1 cellular context compared by ENCODE assay signal in the genomic region with DNA sequence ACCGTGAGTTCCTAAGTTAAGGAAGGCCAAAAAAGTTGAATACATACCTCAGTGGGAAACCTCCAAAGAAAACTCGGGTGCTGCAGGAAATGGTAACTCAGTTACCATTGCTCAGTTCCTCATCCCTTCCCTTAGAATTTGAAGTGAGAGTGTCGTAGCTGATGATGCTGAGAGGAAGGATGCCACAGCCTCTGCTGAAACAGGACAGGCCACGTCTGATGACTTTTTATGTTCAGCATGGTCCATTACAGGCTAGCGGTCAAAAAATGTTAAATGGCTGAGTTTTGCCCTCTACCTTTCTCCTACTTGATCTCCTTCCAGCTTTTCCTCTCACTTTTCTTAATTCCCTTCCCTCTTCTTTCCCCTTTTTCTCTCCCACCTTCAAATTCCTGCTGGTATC.
A peak's percentile ranks its signal among the peaks of the same experiment; 100 is the strongest.
TF ChIP-seq lines count a peak whose summit lies in the region.

No MANE protein-coding gene starts in this region.

TF ChIP-seq in HepG2, 621 proteins besides CTCF, POLR2A, EP300 and RAD21:
- TF ChIP-seq MLLT10 (CRISPR knock-in tag; IDR thresholded peaks at IDR 0.05), result no peak
- peak; percentile 94 for TF ChIP-seq RBM22 (optimal IDR thresholded peaks at IDR 0.05; ENCODE audit: low read length)
- TF ChIP-seq HNRNPK (IDR thresholded peaks at IDR 0.05; ENCODE audit: low read depth, low read length, poor library complexity, severe bottlenecking), result peak; percentile 18
